14 cellular contexts compared by ENCODE assay signal in genomic region chr19:30635026-30635985, GRCh38.
A peak's percentile ranks its signal among the peaks of the same experiment; 100 is the strongest.
DNase-seq lines count a peak whose midpoint lies in the region; ATAC-seq and TF ChIP-seq lines count a peak whose summit lies in the region.
"Had no signal": no experiment of that assay in that cellular context is flagged by ENCODE, and none has a peak within 500 bp of the region (broad histone marks: within the 10 kb centered on the region; RNA-seq: fewer than 3 reads in every experiment).

No MANE protein-coding gene starts in this region.

- no peaks in the 10 kb centered on the region for H3K9me3 ChIP-seq in neuronal stem cell (replicated peaks in 1 of 2; ENCODE audit: control insufficient read depth in 2 of 2, insufficient read depth in 1 of 2, low read depth in 1 of 2, low read length in 2 of 2)
- H3K9me3 ChIP-seq in right atrium auricular region, result peaks cover 0 to 10% of the 10 kb centered on the region in 2 donors
- H3K9me3 ChIP-seq: Caco-2 had no signal

- H3K9ac ChIP-seq in neuronal stem cell (ENCODE audit: low read depth, low read length, poor library complexity), result no peak overlapping the region

- H2AFZ ChIP-seq in neuronal stem cell (ENCODE audit: low read length), result no peak overlapping the region

- peak overlapping the region; percentile 59 for H2BK12ac ChIP-seq in neuronal stem cell (ENCODE audit: low read length)

- H3K4me1 Mint-ChIP-seq in natural killer cell treated with Interleukin-12 subunit alpha and Interleukin-12 subunit beta and Interleukin-15 and Interleukin-18, amount 100 ng/mL, for 72 hours (ENCODE audit: low read depth in 2 of 2), result no peaks in the 10 kb centered on the region
- H3K4me1 Mint-ChIP-seq in natural killer cell, result no peaks in the 10 kb centered on the region
- H3K4me1 Mint-ChIP-seq: CD8-positive, alpha-beta memory T cell had no signal

- no peak overlapping the region for H4K8ac ChIP-seq in neuronal stem cell (ENCODE audit: low read depth, low read length)

- no peaks in the 10 kb centered on the region for H3K9me3 Mint-ChIP-seq in natural killer cell treated with Interleukin-12 subunit alpha and Interleukin-12 subunit beta and Interleukin-15 and Interleukin-18, amount 100 ng/mL, for 72 hours
- H3K9me3 Mint-ChIP-seq in natural killer cell, result no peaks in the 10 kb centered on the region

- no peak overlapping the region for H3K4ac ChIP-seq in neuronal stem cell (ENCODE audit: low read length)

- no peak overlapping the region for H3K27ac Mint-ChIP-seq in natural killer cell treated with Interleukin-12 subunit alpha and Interleukin-12 subunit beta and Interleukin-15 and Interleukin-18, amount 100 ng/mL, for 72 hours
- H3K27ac Mint-ChIP-seq in natural killer cell, result no peak overlapping the region
- H3K27ac Mint-ChIP-seq: CD8-positive, alpha-beta memory T cell; HFFc6 had no signal

- no peak overlapping the region for H2BK120ac ChIP-seq in neuronal stem cell (ENCODE audit: low read depth, low read length)

- no peak overlapping the region for H3K4me3 Mint-ChIP-seq in natural killer cell treated with Interleukin-12 subunit alpha and Interleukin-12 subunit beta and Interleukin-15 and Interleukin-18, amount 100 ng/mL, for 72 hours
- H3K4me3 Mint-ChIP-seq in natural killer cell, result no peak overlapping the region
- H3K4me3 Mint-ChIP-seq: CD8-positive, alpha-beta memory T cell; HFFc6 had no signal

- no peak overlapping the region for H2BK15ac ChIP-seq in neuronal stem cell (ENCODE audit: low read length)

- H3K36me3 ChIP-seq in neuronal stem cell (replicated peaks in 1 of 2; ENCODE audit: control insufficient read depth in 2 of 2, insufficient read depth in 2 of 2, low read length in 2 of 2) (no peaks in the 10 kb centered on the region), right atrium auricular region (no peaks in the 10 kb centered on the region)

- H3K4me3 ChIP-seq in neuronal stem cell (ENCODE audit: low read length in 2 of 2) (no peak overlapping the region), right atrium auricular region (no peak overlapping the region)
- H3K4me3 ChIP-seq: GM12878 had no signal

- H3K4me2 ChIP-seq in neuronal stem cell (ENCODE audit: insufficient read depth, low read length, poor library complexity, severe bottlenecking), result no peak overlapping the region

- no peak for TF ChIP-seq CTCF in natural killer cell (IDR thresholded peaks at IDR 0.05)
- no peak for TF ChIP-seq CTCF in right atrium auricular region (IDR thresholded peaks at IDR 0.05)

- H3K14ac ChIP-seq in neuronal stem cell (ENCODE audit: low read length), result no peak overlapping the region

- H3K23ac ChIP-seq in neuronal stem cell (ENCODE audit: low read depth, low read length, poor library complexity), result no peak overlapping the region

- H3K4me1 ChIP-seq in neuronal stem cell (ENCODE audit: control insufficient read depth in 2 of 2, insufficient read depth in 1 of 2, low read depth in 1 of 2, low read length in 2 of 2) (no peaks in the 10 kb centered on the region), right atrium auricular region (no peaks in the 10 kb centered on the region)
- H3K4me1 ChIP-seq: Caco-2 had no signal

- intact Hi-C loops in natural killer cell (cut with micrococcal nuclease), result no loop called here

- no peak overlapping the region for H2BK5ac ChIP-seq in neuronal stem cell (ENCODE audit: low read length)

- no peak for DNase-seq in natural killer cell treated with Interleukin-12 subunit alpha and Interleukin-12 subunit beta and Interleukin-15 and Interleukin-18, amount 100 ng/mL, for 72 hours (ENCODE audit: low spot score)
- DNase-seq in natural killer cell (no peak), cerebellar cortex (ENCODE audit: low spot score) (peak; percentile 87), neuronal stem cell (ENCODE audit: low spot score) (no peak), right atrium auricular region (ENCODE audit: low spot score) (no peak), SKM-1 (lab: John Stamatoyannopoulos, UW; ENCODE audit: unreplicated experiment) (no peak)
- DNase-seq in activated effector memory CD4-positive, alpha-beta T cell treated with Interleukin-2 at 50 U/mL for 16 hours, result no peak
- DNase-seq: Caco-2; CD8-positive, alpha-beta memory T cell; HCEC 1CT; HFFc6 had no signal

- no peaks in the 10 kb centered on the region for H3K36me3 Mint-ChIP-seq in natural killer cell treated with Interleukin-12 subunit alpha and Interleukin-12 subunit beta and Interleukin-15 and Interleukin-18, amount 100 ng/mL, for 72 hours
- H3K36me3 Mint-ChIP-seq in natural killer cell, result no peaks in the 10 kb centered on the region
- H3K36me3 Mint-ChIP-seq: CD8-positive, alpha-beta memory T cell had no signal

- peak overlapping the region; percentile 63 for H3K18ac ChIP-seq in neuronal stem cell (ENCODE audit: low read length)

- no peaks in the 10 kb centered on the region for H3K79me1 ChIP-seq in neuronal stem cell (ENCODE audit: low read depth, low read length)

- peaks cover 0 to 7% of the 10 kb centered on the region in 2 donors for H3K27me3 Mint-ChIP-seq in natural killer cell treated with Interleukin-12 subunit alpha and Interleukin-12 subunit beta and Interleukin-15 and Interleukin-18, amount 100 ng/mL, for 72 hours
- no peaks in the 10 kb centered on the region for H3K27me3 Mint-ChIP-seq in natural killer cell (ENCODE audit: low read depth in 2 of 2)
- H3K27me3 Mint-ChIP-seq: CD8-positive, alpha-beta memory T cell had no signal

- H3K27me3 ChIP-seq in neuronal stem cell (ENCODE audit: control insufficient read depth in 3 of 3, insufficient read depth in 3 of 3, low read depth in 1 of 3, low read length in 3 of 3) (no peaks in the 10 kb centered on the region), right atrium auricular region (no peaks in the 10 kb centered on the region)

- H2AK5ac ChIP-seq in neuronal stem cell (ENCODE audit: low read depth, low read length), result no peak overlapping the region

- no peak overlapping the region for H3K27ac ChIP-seq in neuronal stem cell (replicated peaks; ENCODE audit: low read length)
- no peak overlapping the region for H3K27ac ChIP-seq in right atrium auricular region
- H3K27ac ChIP-seq: 22Rv1, HL-60 had no signal

- peak; percentile 34 to 55 for ATAC-seq in natural killer cell treated with Interleukin-12 subunit alpha and Interleukin-12 subunit beta and Interleukin-15 and Interleukin-18, amount 100 ng/mL, for 72 hours
- ATAC-seq in natural killer cell, result no peak
- ATAC-seq: GM12878 had no signal

- no CpG with 5 or more reads among the region's 21 CpGs for WGBS in neuronal stem cell (ENCODE audit: extremely low coverage in 2 of 2, insufficient read length in 2 of 2, insufficient replicate concordance in 1 of 2), 2 donors

- no peak overlapping the region for H4K91ac ChIP-seq in neuronal stem cell (ENCODE audit: low read depth, low read length, poor library complexity)

Comparison
In these comparisons a context has a peak if more than half of its experiments do, and no peak if none do; other contexts are left out.
1. ATAC-seq: peak in natural killer cell treated with Interleukin-12 subunit alpha and Interleukin-12 subunit beta and Interleukin-15 and Interleukin-18, amount 100 ng/mL, for 72 hours (2 of 2); none in natural killer cell (0 of 3).